1 cellular context compared by ENCODE assay signal in genomic region chr9:128370752-128371621, GRCh38.
TF ChIP-seq lines count a peak whose summit lies in the region.

Gene URM1, plus strand, starts transcription at chr9:128371374. Its CDS starts 7 bp downstream, at chr9:128371381.

TF ChIP-seq in HepG2, 621 proteins besides CTCF, POLR2A, EP300 and RAD21 (continued from another document and continues in another):
- TF ChIP-seq ZFP91 (CRISPR knock-in tag; IDR thresholded peaks at IDR 0.05; ENCODE audit: borderline replicate concordance) = peak; percentile 63; the same call in 1 of the 2 replicates
- TF ChIP-seq NFIC (IDR thresholded peaks at IDR 0.05; ENCODE audit: low read length) = no peak
- TF ChIP-seq MZF1 (CRISPR knock-in tag; IDR thresholded peaks at IDR 0.05; ENCODE audit: borderline replicate concordance) = no peak
- TF ChIP-seq ATF3 (CRISPR knock-in tag; IDR thresholded peaks at IDR 0.05) = no peak
- no peak for TF ChIP-seq TAF15 (IDR thresholded peaks at IDR 0.05; ENCODE audit: low read depth, low read length, poor library complexity, severe bottlenecking)
- TF ChIP-seq HOXD1 (CRISPR knock-in tag; IDR thresholded peaks at IDR 0.05) = no peak
- peak; percentile 44; the same call in 1 of the 2 replicates for TF ChIP-seq SIN3A (IDR thresholded peaks at IDR 0.05; ENCODE audit: borderline replicate concordance, low read depth, low read length)
- TF ChIP-seq HMGXB4 (CRISPR knock-in tag; IDR thresholded peaks at IDR 0.05; ENCODE audit: borderline replicate concordance in 1 of 2, low read depth in 1 of 2) = peak in 1 of 2 experiments; percentile 40; a peak in 1 of 4 replicates
- peak; percentile 25 for TF ChIP-seq RXRB (CRISPR knock-in tag; IDR thresholded peaks at IDR 0.05; ENCODE audit: borderline replicate concordance)
- TF ChIP-seq SOX6 (IDR thresholded peaks at IDR 0.05) = no peak
- TF ChIP-seq SOX6 (CRISPR knock-in tag; IDR thresholded peaks at IDR 0.05) = peak; percentile 39; the same call in 1 of the 2 replicates
- peak; percentile 98 for TF ChIP-seq YY1 (IDR thresholded peaks at IDR 0.05; ENCODE audit: insufficient read depth, insufficient replicate concordance, low read depth, low read length)
- no peak for TF ChIP-seq HNF4A (CRISPR knock-in tag; IDR thresholded peaks at IDR 0.05)
- TF ChIP-seq CENPT (CRISPR knock-in tag; IDR thresholded peaks at IDR 0.05; ENCODE audit: low read depth) = no peak
- no peak for TF ChIP-seq KAT2B (IDR thresholded peaks at IDR 0.05; ENCODE audit: borderline replicate concordance, low read depth, low read length)
- TF ChIP-seq SP1 (IDR thresholded peaks at IDR 0.05) = no peak
- peak; percentile 38 for TF ChIP-seq SP1 (CRISPR knock-in tag; IDR thresholded peaks at IDR 0.05)
- no peak for TF ChIP-seq ZNF639 (CRISPR knock-in tag; conservative IDR thresholded peaks at IDR 0.05)
- TF ChIP-seq SP5 (CRISPR knock-in tag; IDR thresholded peaks at IDR 0.05; ENCODE audit: borderline replicate concordance, low read depth) = peak; percentile 60
- no peak for TF ChIP-seq GFI1 (CRISPR knock-in tag; IDR thresholded peaks at IDR 0.05; ENCODE audit: borderline replicate concordance)
- TF ChIP-seq POLR2G (IDR thresholded peaks at IDR 0.05; ENCODE audit: low read depth, low read length) = peak; percentile 91
- TF ChIP-seq ARNTL (CRISPR knock-in tag; IDR thresholded peaks at IDR 0.05) = no peak
- no peak for TF ChIP-seq SMYD3 (CRISPR knock-in tag; IDR thresholded peaks at IDR 0.05)
- peak; percentile 58; the same call in 1 of the 2 replicates for TF ChIP-seq KDM2A (CRISPR knock-in tag; IDR thresholded peaks at IDR 0.05; ENCODE audit: borderline replicate concordance, low read depth)
- peak; percentile 61; the same call in 1 of the 2 replicates for TF ChIP-seq ELF3 (CRISPR knock-in tag; IDR thresholded peaks at IDR 0.05)
- no peak for TF ChIP-seq ZNF790 (CRISPR knock-in tag; IDR thresholded peaks at IDR 0.05; ENCODE audit: borderline replicate concordance)
- 0 out of 2 replicates have a peak, but pooled peaks have one; percentile 56 for TF ChIP-seq ZNF225 (CRISPR knock-in tag; IDR thresholded peaks at IDR 0.05)
- TF ChIP-seq ZNF556 (CRISPR knock-in tag; IDR thresholded peaks at IDR 0.05; ENCODE audit: borderline replicate concordance) = peak; percentile 32; the same call in 1 of the 2 replicates
- TF ChIP-seq ZNF407 (CRISPR knock-in tag; IDR thresholded peaks at IDR 0.05; ENCODE audit: not compliant biosample characterization) = no peak
- TF ChIP-seq TOPORS (CRISPR knock-in tag; IDR thresholded peaks at IDR 0.05) = no peak
- TF ChIP-seq SALL1 (CRISPR knock-in tag; IDR thresholded peaks at IDR 0.05) = peak; percentile 70; the same call in 1 of the 2 replicates
- no peak for TF ChIP-seq NBN (conservative IDR thresholded peaks at IDR 0.05)
- TF ChIP-seq ELF1 (CRISPR knock-in tag; IDR thresholded peaks at IDR 0.05) = peak; percentile 92
- TF ChIP-seq ZNF737 (CRISPR knock-in tag; IDR thresholded peaks at IDR 0.05; ENCODE audit: borderline replicate concordance) = no peak
- TF ChIP-seq ATF1 (CRISPR knock-in tag; IDR thresholded peaks at IDR 0.05) = peak; percentile 56; the same call in 1 of the 2 replicates
- TF ChIP-seq AFF4 (CRISPR knock-in tag; IDR thresholded peaks at IDR 0.05) = no peak
- TF ChIP-seq CSRNP1 (CRISPR knock-in tag; IDR thresholded peaks at IDR 0.05) = peak; percentile 56; the same call in 1 of the 2 replicates
- TF ChIP-seq RBFOX2 (IDR thresholded peaks at IDR 0.05; ENCODE audit: low read depth, low read length) = peak; percentile 80
